8 cellular contexts compared by ENCODE assay signal in the genomic region with DNA sequence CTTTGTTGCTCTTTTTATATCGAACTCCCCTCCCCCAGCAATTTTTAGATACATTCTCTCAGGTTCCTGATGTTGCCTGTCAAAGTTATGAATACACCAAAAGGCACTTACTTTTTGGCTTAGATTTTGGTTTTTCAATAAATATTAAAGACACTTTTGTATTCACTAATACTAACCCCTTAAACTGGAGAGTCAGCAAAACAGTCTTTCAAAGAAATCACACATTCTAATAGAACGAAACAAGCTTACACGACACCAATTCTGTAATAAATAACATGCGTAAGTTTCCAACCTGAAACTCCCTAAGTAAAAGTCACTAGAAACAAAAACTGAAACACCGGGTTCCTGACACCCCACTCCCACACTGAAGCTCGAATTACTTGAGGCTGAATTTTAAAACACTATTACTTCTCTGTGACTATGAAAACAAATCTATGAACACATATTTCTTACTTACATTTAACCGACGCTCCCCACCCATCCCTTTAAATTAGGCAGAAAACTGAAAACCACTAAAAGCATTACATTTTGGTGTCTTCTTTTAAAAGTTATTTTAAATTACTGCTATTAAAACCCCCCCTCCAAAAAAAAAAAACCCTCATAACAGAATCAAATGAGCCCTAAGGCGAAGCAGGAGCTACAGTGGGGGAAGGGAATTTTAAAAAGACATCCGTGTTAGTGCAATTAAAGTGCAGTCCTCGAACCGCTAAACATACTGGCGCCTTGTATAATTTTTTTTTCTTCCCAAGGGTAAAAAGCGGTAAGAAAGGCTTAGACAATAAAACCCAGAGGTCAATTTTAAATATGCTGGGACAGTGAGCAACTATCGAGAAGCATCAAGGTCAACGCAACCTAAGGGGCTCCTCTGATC. TPM values are rescaled to one million over a fixed set of nuclear protein-coding genes. Genes with fewer than 3 reads are reported as not detected.
DNase-seq lines count a peak whose midpoint lies in the region; ATAC-seq, FAIRE-seq and TF ChIP-seq lines count a peak whose summit lies in the region.

No MANE protein-coding gene starts in this region.

- TF ChIP-seq CTCF in NB4 (IDR thresholded peaks at IDR 0.05; ENCODE audit: low read depth, low read length) (no peak), astrocyte (IDR thresholded peaks at IDR 0.05; ENCODE audit: insufficient read depth, low read depth, low read length) (no peak)

- peak overlapping the region; percentile 74 for H2AFZ ChIP-seq in astrocyte (ENCODE audit: low read depth, low read length)

- H3K9me3 Mint-ChIP-seq in astrocyte (ENCODE audit: unreplicated experiment), result no peaks in the 10 kb centered on the region

- H3K9ac ChIP-seq in BLaER1 (peak overlapping the region; percentile 90), astrocyte (ENCODE audit: low read length) (peak overlapping the region; percentile 88), iPS-20b (ENCODE audit: low read depth, low read length) (peak overlapping the region; percentile 98)

- FAIRE-seq in astrocyte (lab: Jason Lieb, UNC), result no peak

- H3K4me3 ChIP-seq in BLaER1 (peak overlapping the region; percentile 94), NB4 (ENCODE audit: low read depth, low read length) (peak overlapping the region; percentile 80), astrocyte (ENCODE audit: insufficient read depth, low read depth, low read length) (peak overlapping the region; percentile 93), iPS-20b (ENCODE audit: low read length) (peak overlapping the region; percentile 95)

- H3K4me1 Mint-ChIP-seq in astrocyte (ENCODE audit: low read depth, unreplicated experiment), result peaks cover 13% of the 10 kb centered on the region

- H3K4me2 ChIP-seq in BLaER1 (peak overlapping the region; percentile 94), astrocyte (ENCODE audit: low read length) (peak overlapping the region; percentile 92)

- H3K27ac Mint-ChIP-seq in astrocyte (ENCODE audit: unreplicated experiment), result peak overlapping the region; percentile 92

- ATAC-seq in GM18907 (IDR thresholded peaks at IDR 0.05; ENCODE audit: unreplicated experiment) (peak; percentile 41), HG02588 (IDR thresholded peaks at IDR 0.05; ENCODE audit: unreplicated experiment) (no peak)

- H3K9me3 ChIP-seq in BLaER1, result no peaks in the 10 kb centered on the region
- no peaks in the 10 kb centered on the region for H3K9me3 ChIP-seq in astrocyte (ENCODE audit: insufficient read depth, low read depth, low read length)
- H3K9me3 ChIP-seq in iPS-20b (ENCODE audit: insufficient read depth, low read depth, low read length), result no peaks in the 10 kb centered on the region

- peak overlapping the region; percentile 88 for H3K4me3 Mint-ChIP-seq in astrocyte (ENCODE audit: unreplicated experiment)

- H3K27ac ChIP-seq in BLaER1, result peak overlapping the region; percentile 84
- H3K27ac ChIP-seq in astrocyte (ENCODE audit: low read depth, low read length), result peak overlapping the region; percentile 70
- H3K27ac ChIP-seq in iPS-20b (ENCODE audit: low read length), result peak overlapping the region; percentile 78

- H3K36me3 Mint-ChIP-seq in astrocyte (ENCODE audit: low read depth, unreplicated experiment), result no peaks in the 10 kb centered on the region

- peak; percentile 20 for DNase-seq in NB4 (ENCODE audit: low read depth)
- no peak for DNase-seq in astrocyte (ENCODE audit: low read depth)
- DNase-seq in stimulated activated CD4-positive, alpha-beta T cell treated with anti-CD3 and anti-CD28 coated beads, Interleukin-1b, Interleukin-23, amount 100 ng/mL, for 48 hours, result peak; percentile 35
- DNase-seq in NK-92 treated with Interleukin-12 subunit alpha and Interleukin-12 subunit beta, amount 100 ng/mL, for 24 hours (lab: John Stamatoyannopoulos, UW), result no peak

- peaks cover 24% of the 10 kb centered on the region for H3K4me1 ChIP-seq in BLaER1
- no peaks in the 10 kb centered on the region for H3K4me1 ChIP-seq in astrocyte (ENCODE audit: insufficient read depth, low read length)
- peaks cover 5% of the 10 kb centered on the region; the same call in 1 of the 2 replicates for H3K4me1 ChIP-seq in iPS-20b (ENCODE audit: insufficient read depth, low read length)

- H4K20me1 ChIP-seq in BLaER1, result no peaks in the 10 kb centered on the region
- H4K20me1 ChIP-seq in astrocyte (ENCODE audit: insufficient read depth, low read length), result peaks cover 9% of the 10 kb centered on the region

- TF ChIP-seq POLR2A in NB4 (IDR thresholded peaks at IDR 0.05; ENCODE audit: extremely low read depth, insufficient read length), result no peak

- H3K27me3 ChIP-seq in BLaER1 (no peaks in the 10 kb centered on the region), astrocyte (ENCODE audit: insufficient read depth, low read length) (no peaks in the 10 kb centered on the region), iPS-20b (ENCODE audit: insufficient read depth, low read length) (no peaks in the 10 kb centered on the region)

- peaks cover 1% of the 10 kb centered on the region for H3K27me3 Mint-ChIP-seq in astrocyte (ENCODE audit: low read depth, unreplicated experiment)

- H3K36me3 ChIP-seq in BLaER1 (no peaks in the 10 kb centered on the region), astrocyte (ENCODE audit: insufficient read depth, low read length) (peaks cover 2% of the 10 kb centered on the region), iPS-20b (ENCODE audit: insufficient read depth, low read depth, low read length) (no peaks in the 10 kb centered on the region)

- peaks cover 48% of the 10 kb centered on the region for H3K79me2 ChIP-seq in astrocyte (ENCODE audit: insufficient read depth, low read length)

RNA-seq across cellular contexts. Expression of gene SPPL2A, which starts 0.9 kb away (rescaled TPM):
- 56.0 and 58.5 TPM in 2 replicates for total RNA-seq in astrocyte

Comparison
In these comparisons a context has a peak if more than half of its experiments do, and no peak if none do; other contexts are left out.
1. DNase-seq: peak in NB4 (single experiment) and stimulated activated CD4-positive, alpha-beta T cell treated with anti-CD3 and anti-CD28 coated beads, Interleukin-1b, Interleukin-23, amount 100 ng/mL, for 48 hours (single experiment); none in astrocyte (single experiment) and NK-92 treated with Interleukin-12 subunit alpha and Interleukin-12 subunit beta, amount 100 ng/mL, for 24 hours (single experiment).
2. Peak in every context shown above with its lines, with median percentiles within 50 percentile points of each other: H3K27ac ChIP-seq, H3K4me3 ChIP-seq and H3K9ac ChIP-seq.